17 cellular contexts compared by ENCODE assay signal in the genomic region with DNA sequence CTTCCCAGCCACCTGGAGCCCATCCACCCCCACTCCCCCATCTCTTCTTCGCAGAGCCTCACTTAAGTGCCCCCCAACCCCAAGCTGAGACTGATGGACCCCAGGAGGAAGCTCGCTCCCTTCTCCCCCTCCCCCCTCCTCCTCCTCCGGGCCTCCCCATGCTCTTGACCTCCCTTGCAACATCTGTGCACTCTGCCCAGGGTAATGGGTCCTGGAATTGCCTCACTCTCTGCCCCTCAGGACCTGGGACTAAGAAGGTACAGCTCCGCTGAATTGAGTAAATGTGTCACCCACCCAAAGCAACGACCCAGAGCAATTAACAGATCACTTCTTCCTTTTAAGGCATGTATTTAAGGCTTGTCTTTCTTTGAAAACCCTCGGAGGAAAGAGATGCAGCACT.
"Had no signal": no experiment of that assay in that cellular context is flagged by ENCODE, and none has a peak within 500 bp of the region (broad histone marks: within the 10 kb centered on the region; RNA-seq: fewer than 3 reads in every experiment).

No MANE protein-coding gene starts in this region.

- H3K4me3 Mint-ChIP-seq: activated T-helper 1 cell treated with anti-CD3 and anti-CD28 coated beads, Interleukin-12 subunit alpha, Interleukin-12 subunit beta, Interleukin-2, Interleukin-4 antibody, amounts not matched to agents 30 ng/mL and 10 ng/mL and 1 ng/mL, durations not matched to agents 14 hours and 24 hours and 36 hours; dendritic cell treated with granulocyte-macrophage colony-stimulating factor and Interleukin-4, amounts not matched to agents 40 ng/mL and 50 ng/mL, for 4 days; naive B cell; T-helper 2 cell treated with Interferon-gamma antibody and Interleukin-4, amounts not matched to agents 5 μg/mL and 100 μg/mL, for 36 hours had no signal

- H3K36me3 ChIP-seq: adrenal gland, prostate gland, sigmoid colon, upper lobe of right lung had no signal

- H3K9me3 Mint-ChIP-seq: activated T-helper 1 cell treated with anti-CD3 and anti-CD28 coated beads, Interleukin-12 subunit alpha, Interleukin-12 subunit beta, Interleukin-2, Interleukin-4 antibody, amounts not matched to agents 30 ng/mL and 10 ng/mL and 1 ng/mL, durations not matched to agents 14 hours and 24 hours and 36 hours; dendritic cell treated with granulocyte-macrophage colony-stimulating factor and Interleukin-4, amounts not matched to agents 40 ng/mL and 50 ng/mL, for 4 days; naive B cell; T-helper 2 cell treated with Interferon-gamma antibody and Interleukin-4, amounts not matched to agents 5 μg/mL and 100 μg/mL, for 36 hours had no signal

- H3K4me3 ChIP-seq: adrenal gland, prostate gland, sigmoid colon, upper lobe of right lung had no signal

- H3K4me1 ChIP-seq: adrenal gland, prostate gland had no signal

- H3K27me3 ChIP-seq: adrenal gland, sigmoid colon, upper lobe of right lung had no signal

- H3K27me3 Mint-ChIP-seq: naive B cell had no signal

- DNase-seq: activated CD4-positive, alpha-beta T cell treated with anti-CD3 and anti-CD28 coated beads, Interleukin-2, amount 50 U/mL, for 48 hours; activated naive CD4-positive, alpha-beta T cell treated with Interleukin-2 at 50 U/mL for 16 hours; adrenal gland; cerebellar nuclear complex; hippocampal formation; kidney glomerular epithelial cell; midbrain; naive B cell; nucleus accumbens; sigmoid colon; stimulated activated CD4-positive, alpha-beta T cell treated with anti-CD3 and anti-CD28 coated beads, Interleukin-2, amount 100 ng/mL, for 24 hours; stimulated activated naive CD8-positive, alpha-beta T cell treated with anti-CD3 and anti-CD28 coated beads, Interleukin-15, Interleukin-2, amounts not matched to agents 100 U/mL and 50 U/mL, for 24 hours; upper lobe of right lung had no signal

- H3K36me3 Mint-ChIP-seq: naive B cell had no signal

- H3K27ac Mint-ChIP-seq: activated T-helper 1 cell treated with anti-CD3 and anti-CD28 coated beads, Interleukin-12 subunit alpha, Interleukin-12 subunit beta, Interleukin-2, Interleukin-4 antibody, amounts not matched to agents 30 ng/mL and 10 ng/mL and 1 ng/mL, durations not matched to agents 14 hours and 24 hours and 36 hours; dendritic cell treated with granulocyte-macrophage colony-stimulating factor and Interleukin-4, amounts not matched to agents 40 ng/mL and 50 ng/mL, for 4 days; naive B cell; T-helper 2 cell treated with Interferon-gamma antibody and Interleukin-4, amounts not matched to agents 5 μg/mL and 100 μg/mL, for 36 hours had no signal

- H3K27ac ChIP-seq: adrenal gland, prostate gland, sigmoid colon, upper lobe of right lung had no signal

- H3K9me3 ChIP-seq: adrenal gland, prostate gland, sigmoid colon, upper lobe of right lung had no signal
